ENCODE assay signal across 22 cellular contexts in genomic region chr5:90402521-90403255, GRCh38. TPM values are rescaled to one million over a fixed set of nuclear protein-coding genes. Genes with fewer than 3 reads are reported as not detected.
DNase-seq lines count a peak whose midpoint lies in the region; ATAC-seq and TF ChIP-seq lines count a peak whose summit lies in the region.
"Had no signal": no experiment of that assay in that cellular context is flagged by ENCODE, and none has a peak within 500 bp of the region (broad histone marks: within the 10 kb centered on the region; RNA-seq: fewer than 3 reads in every experiment).

No MANE protein-coding gene starts in this region.

- H3K27ac ChIP-seq in GM23248: no peak overlapping the region
- H3K27ac ChIP-seq in dorsolateral prefrontal cortex: peak overlapping the region in 42 of 59 donors; percentile 2 to 95 (median 31)
- H3K27ac ChIP-seq: A549, KMS-11, Peyer's patch had no signal

- H3K79me2 ChIP-seq in GM23248 (ENCODE audit: insufficient read depth): peaks cover 20% of the 10 kb centered on the region

- WGBS in GM23248 (ENCODE audit: low coverage in 1 of 2, low lambda C conversion rate in 2 of 2, missing lambda C conversion rate in 2 of 2), 2 experiments: 30 to 46% methylated on average over 1 of the region's 1 CpG

- H3K9me3 ChIP-seq in GM23248 (ENCODE audit: low read depth) (no peaks in the 10 kb centered on the region), T-helper 17 cell (ENCODE audit: control insufficient read depth, low read length, poor library complexity, severe bottlenecking) (no peaks in the 10 kb centered on the region), MG63 (no peaks in the 10 kb centered on the region)
- H3K9me3 ChIP-seq: A549, BE2C, Peyer's patch had no signal

- peaks cover 19% of the 10 kb centered on the region for H3K36me3 Mint-ChIP-seq in T-helper 17 cell (ENCODE audit: low read depth)

- no peaks in the 10 kb centered on the region for H3K27me3 Mint-ChIP-seq in T-helper 17 cell

- H3K36me3 ChIP-seq in GM23248 (ENCODE audit: low read depth) (0 out of 2 replicates have a peak, but pooled peaks cover 13% of the 10 kb centered on the region), MG63 (peaks cover 35% of the 10 kb centered on the region)
- H3K36me3 ChIP-seq: BE2C had no signal

- H3K4me3 ChIP-seq in GM23248: no peak overlapping the region
- no peak overlapping the region for H3K4me3 ChIP-seq in dorsolateral prefrontal cortex
- H3K4me3 ChIP-seq in MG63: no peak overlapping the region
- H3K4me3 ChIP-seq: A549, Peyer's patch had no signal

- H3K4me2 ChIP-seq in GM23248 (ENCODE audit: unreplicated experiment): no peak overlapping the region
- H3K4me2 ChIP-seq: A549, KMS-11 had no signal

- H3K4me3 Mint-ChIP-seq in T-helper 17 cell: no peak overlapping the region

- in situ Hi-C loops in GM23248 (cut with MboI): loop anchor here (25.0 kb wide), 1 partner anchor 1515 kb away; the partner anchor contains the start of gene MEF2C

- H2AFZ ChIP-seq in GM23248: no peak overlapping the region

- no peaks in the 10 kb centered on the region; the same call in 1 of the 2 replicates for H3K9me2 ChIP-seq in GM23248 (ENCODE audit: insufficient read depth)

- no peak for ATAC-seq in T-helper 17 cell
- no peak for ATAC-seq in HG02623 (IDR thresholded peaks at IDR 0.05; ENCODE audit: unreplicated experiment)
- ATAC-seq: A549, HCT116, Right ventricle myocardium inferior had no signal

- peaks cover 39% of the 10 kb centered on the region for H3K4me1 ChIP-seq in GM23248 (ENCODE audit: insufficient read depth)
- H3K4me1 ChIP-seq: BE2C, Peyer's patch had no signal

- peaks cover 24% of the 10 kb centered on the region for H3K4me1 Mint-ChIP-seq in T-helper 17 cell

- H4K20me1 ChIP-seq in GM23248 (ENCODE audit: insufficient read depth): no peaks in the 10 kb centered on the region

- peak overlapping the region; percentile 45 for H3K27ac Mint-ChIP-seq in T-helper 17 cell

- intact Hi-C loops in dorsolateral prefrontal cortex (cut with DNase I): loop anchor here in 1 of 2 donors (10.0 kb wide), 1 partner anchor 122 kb away; the partner anchor contains the start of gene LYSMD3

- H3K27me3 ChIP-seq in GM23248 (replicated peaks; ENCODE audit: insufficient read depth): no peaks in the 10 kb centered on the region
- H3K27me3 ChIP-seq in dorsolateral prefrontal cortex: no peaks in the 10 kb centered on the region
- H3K27me3 ChIP-seq in MG63: no peaks in the 10 kb centered on the region
- H3K27me3 ChIP-seq: BE2C, Peyer's patch had no signal

- peaks cover 1% of the 10 kb centered on the region; the same call in 1 of the 2 replicates for H3F3A ChIP-seq in GM23248 (ENCODE audit: insufficient read depth)

- TF ChIP-seq CTCF in dorsolateral prefrontal cortex (IDR thresholded peaks at IDR 0.05 in 54 of 56, conservative IDR thresholded peaks at IDR 0.05 in 2 of 56; ENCODE audit: low read depth in 1 of 56, partially characterized antibody in 56 of 56): no peak

- DNase-seq in GM23248 (peak; percentile 18), T-helper 17 cell (no peak), dorsolateral prefrontal cortex (no peak), superior temporal gyrus (ENCODE audit: extremely low spot score) (peak; percentile 34), MG63 (no peak), AG20443 (ENCODE audit: low spot score) (no peak)
- no peak for DNase-seq in stimulated activated CD4-positive, alpha-beta T cell treated with anti-CD3 and anti-CD28 coated beads, Interleukin-15, amount 100 ng/mL, for 24 hours
- DNase-seq: BE2C, DMS53, MV-4-11, NCI-H1105 treated with DMSO at 0.1 percent for 48 hours, NCI-H2029 treated with DMSO at 0.1 percent for 48 hours, NCI-H2171, NCI-H345, NCI-H524, NCI-H82, Peyer's patch had no signal

- H3K9ac ChIP-seq in GM23248: no peak overlapping the region
- H3K9ac ChIP-seq: KMS-11 had no signal

RNA-seq across cellular contexts. Expression of gene CETN3, which starts 6.9 kb away (rescaled TPM):
- 9.5 and 28.3 TPM in 2 replicates for total RNA-seq in GM23248 (2014; rRNA removed; shearing (Covaris generic))
- 28.5 and 29.8 TPM in 2 replicates for polyA plus RNA-seq in GM23248 (2016; fragmentation: Nextera tagmentation; extraction: Ambion mirVana)
- total RNA-seq in T-helper 17 cell (1 to 10 TPM; 2.5 to 4.5 TPM), dorsolateral prefrontal cortex (10 to 100 TPM; 14.6 to 37.6 (median 23.5) TPM)
- 24.5 and 44.6 TPM in 2 replicates for total RNA-seq in MG63 (2014; rRNA removed; shearing (Covaris generic); ENCODE audit: low replicate concordance)

Comparison
In these comparisons a context has a peak if more than half of its experiments do, and no peak if none do; other contexts are left out.
1. DNase-seq: peak in GM23248 (single experiment) and superior temporal gyrus (single experiment); none in T-helper 17 cell (0 of 3), dorsolateral prefrontal cortex (0 of 10), MG63 (single experiment), stimulated activated CD4-positive, alpha-beta T cell treated with anti-CD3 and anti-CD28 coated beads, Interleukin-15, amount 100 ng/mL, for 24 hours (single experiment) and AG20443 (single experiment).